22 cellular contexts compared by ENCODE assay signal in the genomic region with DNA sequence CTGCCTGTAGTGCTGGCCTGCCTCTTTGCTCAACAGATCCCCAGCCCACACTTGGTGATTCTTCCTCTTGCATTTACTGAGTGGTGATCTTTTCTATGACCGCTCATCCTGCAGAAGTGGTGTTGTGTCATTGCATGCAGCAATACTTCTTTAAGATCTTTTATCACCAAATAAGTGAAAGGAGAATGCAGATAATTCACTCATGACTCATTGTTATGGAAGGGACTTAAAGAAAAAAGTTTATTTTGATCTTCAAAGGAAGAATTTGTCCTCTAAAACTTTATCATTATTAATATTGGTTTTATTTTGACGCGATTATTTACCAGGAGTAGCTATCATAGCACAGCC.
"Had no signal": no experiment of that assay in that cellular context is flagged by ENCODE, and none has a peak within 500 bp of the region (broad histone marks: within the 10 kb centered on the region; RNA-seq: fewer than 3 reads in every experiment).

No MANE protein-coding gene starts in this region.

- ATAC-seq: activated CD4-positive, CD25-positive, alpha-beta regulatory T cell treated with anti-CD3 and anti-CD28 coated beads, Interleukin-2, amount 50 U/mL, for 24 hours; activated CD8-positive, alpha-beta T cell treated with anti-CD3 and anti-CD28 coated beads, Interleukin-2, amount 10 ng/mL, durations not matched to agents 7 days and 5 days; activated T-cell treated with anti-CD3 and anti-CD28 coated beads, Interleukin-2, amount 50 U/mL, for 4 hours; effector memory CD8-positive, alpha-beta T cell; left cardiac atrium; natural killer cell treated with Interleukin-12 subunit alpha and Interleukin-12 subunit beta and Interleukin-15 and Interleukin-18, amount 100 ng/mL, for 72 hours; T-cell; upper lobe of right lung had no signal

- H3K9me3 ChIP-seq: neutrophil, sigmoid colon, upper lobe of right lung had no signal

- H3K4me1 ChIP-seq: parathyroid adenoma, upper lobe of right lung had no signal

- H3K4me3 ChIP-seq: sigmoid colon, upper lobe of right lung had no signal

- H3K27ac ChIP-seq: epithelial cell of prostate, neutrophil, parathyroid adenoma, sigmoid colon, upper lobe of right lung had no signal

- H2AFZ ChIP-seq: parathyroid adenoma had no signal

- FAIRE-seq: bronchial epithelial cell, islet of Langerhans had no signal

- H3K27me3 ChIP-seq: neutrophil, sigmoid colon, upper lobe of right lung had no signal

- H3K79me2 ChIP-seq: parathyroid adenoma had no signal

- H3K9ac ChIP-seq: parathyroid adenoma had no signal

- H3K36me3 ChIP-seq: neutrophil, sigmoid colon, upper lobe of right lung had no signal

- DNase-seq: activated CD4-positive, alpha-beta T cell treated with anti-CD3 and anti-CD28 coated beads, Interleukin-2, amount 10 ng/mL, durations not matched to agents 7 days and 5 days; activated CD8-positive, alpha-beta T cell treated with anti-CD3 and anti-CD28 coated beads, Interleukin-2, amount 10 ng/mL, durations not matched to agents 7 days and 5 days; activated naive CD4-positive, alpha-beta T cell treated with anti-CD3 and anti-CD28 coated beads for 36 hours; activated T-cell treated with anti-CD3 and anti-CD28 coated beads, Interleukin-2, amount 50 U/mL, for 4 hours; anterior cingulate cortex; effector memory CD8-positive, alpha-beta T cell; left cardiac atrium; sigmoid colon; stimulated activated CD4-positive, alpha-beta T cell treated with anti-CD3 and anti-CD28 coated beads, Interleukin-12 subunit alpha, Interleukin-12 subunit beta, amount 100 ng/mL, for 4 hours; stimulated activated CD4-positive, alpha-beta T cell treated with anti-CD3 and anti-CD28 coated beads, Interleukin-1b, Interleukin-23, amount 100 ng/mL, for 48 hours; stimulated activated CD8-positive, alpha-beta memory T cell treated with anti-CD3 and anti-CD28 coated beads, Interleukin-4, amount 100 ng/mL, for 48 hours; stimulated activated naive CD4-positive, alpha-beta T cell; T-cell; T-helper 9 cell; upper lobe of right lung had no signal
